In genomic region chr16:29900102-29900887, GRCh38 we compare ENCODE assay signal across 1 cellular context.
A peak's percentile ranks its signal among the peaks of the same experiment; 100 is the strongest.
TF ChIP-seq lines count a peak whose summit lies in the region.

A gene with protein sequence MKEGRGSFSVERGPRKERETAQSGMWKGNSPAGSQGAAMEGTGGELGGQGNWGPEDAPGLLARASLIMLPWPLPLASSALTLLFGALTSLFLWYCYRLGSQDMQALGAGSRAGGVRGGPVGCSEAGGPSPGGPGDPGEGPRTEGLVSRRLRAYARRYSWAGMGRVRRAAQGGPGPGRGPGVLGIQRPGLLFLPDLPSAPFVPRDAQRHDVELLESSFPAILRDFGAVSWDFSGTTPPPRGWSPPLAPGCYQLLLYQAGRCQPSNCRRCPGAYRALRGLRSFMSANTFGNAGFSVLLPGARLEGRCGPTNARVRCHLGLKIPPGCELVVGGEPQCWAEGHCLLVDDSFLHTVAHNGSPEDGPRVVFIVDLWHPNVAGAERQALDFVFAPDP (plus strand): TSS chr16:29900488. CDS start chr16:29900972, 484 bp downstream.

TF ChIP-seq in K562, 482 proteins besides CTCF, POLR2A, EP300 and RAD21 (continued from another document):
- TF ChIP-seq, protein P1, sequence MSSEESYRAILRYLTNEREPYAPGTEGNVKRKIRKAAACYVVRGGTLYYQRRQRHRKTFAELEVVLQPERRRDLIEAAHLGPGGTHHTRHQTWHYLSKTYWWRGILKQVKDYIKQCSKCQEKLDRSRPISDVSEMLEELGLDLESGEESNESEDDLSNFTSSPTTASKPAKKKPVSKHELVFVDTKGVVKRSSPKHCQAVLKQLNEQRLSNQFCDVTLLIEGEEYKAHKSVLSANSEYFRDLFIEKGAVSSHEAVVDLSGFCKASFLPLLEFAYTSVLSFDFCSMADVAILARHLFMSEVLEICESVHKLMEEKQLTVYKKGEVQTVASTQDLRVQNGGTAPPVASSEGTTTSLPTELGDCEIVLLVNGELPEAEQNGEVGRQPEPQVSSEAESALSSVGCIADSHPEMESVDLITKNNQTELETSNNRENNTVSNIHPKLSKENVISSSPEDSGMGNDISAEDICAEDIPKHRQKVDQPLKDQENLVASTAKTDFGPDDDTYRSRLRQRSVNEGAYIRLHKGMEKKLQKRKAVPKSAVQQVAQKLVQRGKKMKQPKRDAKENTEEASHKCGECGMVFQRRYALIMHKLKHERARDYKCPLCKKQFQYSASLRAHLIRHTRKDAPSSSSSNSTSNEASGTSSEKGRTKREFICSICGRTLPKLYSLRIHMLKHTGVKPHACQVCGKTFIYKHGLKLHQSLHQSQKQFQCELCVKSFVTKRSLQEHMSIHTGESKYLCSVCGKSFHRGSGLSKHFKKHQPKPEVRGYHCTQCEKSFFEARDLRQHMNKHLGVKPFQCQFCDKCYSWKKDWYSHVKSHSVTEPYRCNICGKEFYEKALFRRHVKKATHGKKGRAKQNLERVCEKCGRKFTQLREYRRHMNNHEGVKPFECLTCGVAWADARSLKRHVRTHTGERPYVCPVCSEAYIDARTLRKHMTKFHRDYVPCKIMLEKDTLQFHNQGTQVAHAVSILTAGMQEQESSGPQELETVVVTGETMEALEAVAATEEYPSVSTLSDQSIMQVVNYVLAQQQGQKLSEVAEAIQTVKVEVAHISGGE (CRISPR knock-in tag; IDR thresholded peaks at IDR 0.05), result no peak
- TF ChIP-seq TEAD4 (IDR thresholded peaks at IDR 0.05; ENCODE audit: low read length) (no peak), TEAD4 (CRISPR knock-in tag; IDR thresholded peaks at IDR 0.05; ENCODE audit: borderline replicate concordance) (peak; percentile 52; the same call in 1 of the 2 replicates)
TF ChIP-seq in K562: peak in this region for 49.
